Comparison of ENCODE assay signal across 1 cellular context in genomic region chr1:22114083-22115012, GRCh38.
TF ChIP-seq lines count a peak whose summit lies in the region.

No MANE protein-coding gene starts in this region.

TF ChIP-seq in K562, 482 proteins besides CTCF, POLR2A, EP300 and RAD21 (continued from another document):
- TF ChIP-seq GABPB2 (CRISPR knock-in tag; conservative IDR thresholded peaks at IDR 0.05) (no peak), WHSC1 (IDR thresholded peaks at IDR 0.05; ENCODE audit: low read length) (no peak), DACH1 (IDR thresholded peaks at IDR 0.05; ENCODE audit: partially characterized antibody) (no peak), POLR2G (IDR thresholded peaks at IDR 0.05; ENCODE audit: low read depth, low read length) (peak; percentile 46; the same call in 1 of the 2 replicates), ZBTB7A (IDR thresholded peaks at IDR 0.05; ENCODE audit: borderline replicate concordance, control insufficient read depth, low read depth, low read length) (0 out of 2 replicates have a peak, but pooled peaks have one; percentile 15), RBM22 (IDR thresholded peaks at IDR 0.05; ENCODE audit: low read depth, low read length, poor library complexity, severe bottlenecking) (peak; percentile 47), AFF1 (IDR thresholded peaks at IDR 0.05; ENCODE audit: low read depth in 1 of 2, partially characterized antibody in 2 of 2) (no peak), ZNF239 (CRISPR knock-in tag; IDR thresholded peaks at IDR 0.05) (no peak), NR0B1 (IDR thresholded peaks at IDR 0.05; ENCODE audit: partially characterized antibody) (no peak), ZNF717 (CRISPR knock-in tag; IDR thresholded peaks at IDR 0.05) (no peak)
